Comparison of ENCODE assay signal across 8 cellular contexts in genomic region chr2:161238559-161239415, GRCh38.
DNase-seq lines count a peak whose midpoint lies in the region; ATAC-seq and TF ChIP-seq lines count a peak whose summit lies in the region.

No MANE protein-coding gene starts in this region.

- peaks cover 99% of the 10 kb centered on the region for H3K4me1 ChIP-seq in DOHH2 (ENCODE audit: control insufficient read depth, low read length)

- H3K27me3 ChIP-seq in DOHH2 (ENCODE audit: control insufficient read depth, low read length), result no peaks in the 10 kb centered on the region

- H3K27ac ChIP-seq in DOHH2 (ENCODE audit: low read depth, low read length), result peak overlapping the region; percentile 58

- H3K4me2 ChIP-seq in DOHH2 (ENCODE audit: low read length), result peak overlapping the region; percentile 90

- ATAC-seq in GM21723 (IDR thresholded peaks at IDR 0.05; ENCODE audit: unreplicated experiment) (peak; percentile 45), left lobe of liver (peak; percentile 81), HG02970 (IDR thresholded peaks at IDR 0.05; ENCODE audit: low FRiP score, unreplicated experiment) (no peak)

- no peak for TF ChIP-seq CTCF in DOHH2 (IDR thresholded peaks at IDR 0.05; ENCODE audit: low read depth, low read length, poor library complexity, severe bottlenecking)

- no peaks in the 10 kb centered on the region for H3K9me2 ChIP-seq in DOHH2 (replicated peaks; ENCODE audit: control insufficient read depth, low read length)

- peaks cover 66% of the 10 kb centered on the region for H3F3A ChIP-seq in DOHH2 (ENCODE audit: control insufficient read depth, insufficient read depth)

- H3K36me3 ChIP-seq in DOHH2 (ENCODE audit: control insufficient read depth, low read length), result peaks cover 38% of the 10 kb centered on the region

- H4K20me1 ChIP-seq in DOHH2 (ENCODE audit: control insufficient read depth, insufficient read depth, low read depth, low read length), result no peaks in the 10 kb centered on the region

- peak; percentile 58 for DNase-seq in NCI-H1092 treated with DMSO at 0.1 percent for 48 hours (lab: John Stamatoyannopoulos, UW)
- peak; percentile 52 to 55 for DNase-seq in activated CD4-positive, alpha-beta T cell treated with anti-CD3 and anti-CD28 coated beads, Interleukin-2, amount 50 U/mL, for 4 hours
- peak; percentile 65 for DNase-seq in dermis blood vessel endothelial cell
- peak; percentile 69 for DNase-seq in left lobe of liver (ENCODE audit: low spot score)
- peak; percentile 30 to 39 for DNase-seq in stimulated activated CD4-positive, alpha-beta T cell treated with anti-CD3 and anti-CD28 coated beads, Interleukin-15, amount 100 ng/mL, for 48 hours (ENCODE audit: low read depth in 2 of 2)

- peaks cover 21% of the 10 kb centered on the region for H3K79me2 ChIP-seq in DOHH2 (ENCODE audit: control insufficient read depth, low read length)

- H3K4me3 ChIP-seq in DOHH2 (ENCODE audit: low read length), result peak overlapping the region; percentile 71

- H3K9me3 ChIP-seq in DOHH2 (ENCODE audit: control insufficient read depth, insufficient read depth, low read length), result no peaks in the 10 kb centered on the region
